Comparison of ENCODE assay signal across 20 cellular contexts in the genomic region with DNA sequence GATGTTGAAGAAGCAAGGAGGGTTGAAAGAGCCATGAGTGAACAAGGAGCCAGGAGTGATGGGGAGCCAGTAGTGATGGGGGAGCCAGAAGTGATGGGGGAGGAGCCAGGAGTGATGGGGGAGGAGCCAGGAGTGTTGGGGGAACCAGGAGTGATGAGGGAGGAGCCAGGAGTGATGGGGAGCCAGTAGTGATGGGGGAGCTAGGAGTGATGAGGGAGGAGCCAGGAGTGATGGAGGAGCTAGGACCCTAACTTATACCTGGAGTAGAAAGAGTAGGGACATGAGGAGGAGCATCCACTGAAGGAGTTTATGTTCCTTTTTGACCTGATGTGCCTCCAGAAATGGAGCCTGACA. TPM values are rescaled to one million over a fixed set of nuclear protein-coding genes. Genes with fewer than 3 reads are reported as not detected.
"Had no signal": no experiment of that assay in that cellular context is flagged by ENCODE, and none has a peak within 500 bp of the region (broad histone marks: within the 10 kb centered on the region; RNA-seq: fewer than 3 reads in every experiment).

No MANE protein-coding gene starts in this region.

- H3K36me3 Mint-ChIP-seq: activated naive CD4-positive, alpha-beta T cell treated with anti-CD3 and anti-CD28 coated beads, Interleukin-2, amount 50 U/mL, for 72 hours; brain; naive B cell; neural progenitor cell had no signal

- H2AFZ ChIP-seq: neural progenitor cell had no signal

- H3K4me1 Mint-ChIP-seq: activated CD4-positive, alpha-beta T cell treated with anti-CD3 and anti-CD28 coated beads, Interleukin-2, amount 10 ng/mL, durations not matched to agents 24 days and 14 days; activated T-helper 17 cell treated with anti-CD3 and anti-CD28 coated beads, Interleukin-2, amount 50 U/mL, for 72 hours; central memory CD8-positive, alpha-beta T cell had no signal

- H3K4me3 ChIP-seq: dorsolateral prefrontal cortex, heart left ventricle, lower lobe of right lung, neural progenitor cell, prostate gland, testis had no signal

- H3K9me3 ChIP-seq: heart left ventricle, lower lobe of right lung, prostate gland, testis had no signal

- H3K27ac ChIP-seq: lower lobe of right lung, neural progenitor cell had no signal

- H3K9ac ChIP-seq: neural progenitor cell had no signal

- H3K4me2 ChIP-seq: neural progenitor cell had no signal

- DNase-seq: activated CD4-positive, alpha-beta T cell treated with anti-CD3 and anti-CD28 coated beads, Interleukin-2, amount 10 ng/mL, durations not matched to agents 24 days and 14 days; activated T-cell treated with anti-CD3 and anti-CD28 coated beads, Interleukin-2, amount 50 U/mL, for 24 hours; aorta; effector memory CD8-positive, alpha-beta T cell; heart left ventricle; islet precursor cell; lower lobe of right lung; naive B cell; stimulated activated CD4-positive, alpha-beta T cell treated with anti-CD3 and anti-CD28 coated beads, Interleukin-4, amount 100 ng/mL, for 1 hour; stimulated activated naive CD4-positive, alpha-beta T cell; testis had no signal

- H3K9me3 Mint-ChIP-seq: activated CD4-positive, alpha-beta T cell treated with anti-CD3 and anti-CD28 coated beads, Interleukin-2, amount 10 ng/mL, durations not matched to agents 24 days and 14 days; activated naive CD4-positive, alpha-beta T cell treated with anti-CD3 and anti-CD28 coated beads, Interleukin-2, amount 50 U/mL, for 72 hours; activated T-cell treated with anti-CD3 and anti-CD28 coated beads, Interleukin-2, amount 50 U/mL, for 24 hours; activated T-helper 17 cell treated with anti-CD3 and anti-CD28 coated beads, Interleukin-2, amount 50 U/mL, for 72 hours; central memory CD8-positive, alpha-beta T cell; effector memory CD8-positive, alpha-beta T cell; naive B cell had no signal

- H3K4me3 Mint-ChIP-seq: activated CD4-positive, alpha-beta T cell treated with anti-CD3 and anti-CD28 coated beads, Interleukin-2, amount 10 ng/mL, durations not matched to agents 24 days and 14 days; activated T-cell treated with anti-CD3 and anti-CD28 coated beads, Interleukin-2, amount 50 U/mL, for 24 hours; activated T-helper 17 cell treated with anti-CD3 and anti-CD28 coated beads, Interleukin-2, amount 50 U/mL, for 72 hours; central memory CD8-positive, alpha-beta T cell; effector memory CD8-positive, alpha-beta T cell; naive B cell; neural progenitor cell had no signal

- H3K27me3 ChIP-seq: heart left ventricle, neural progenitor cell, testis had no signal

- ATAC-seq: activated CD4-positive, CD25-positive, alpha-beta regulatory T cell treated with anti-CD3 and anti-CD28 coated beads, Interleukin-2, amount 50 U/mL, for 24 hours; activated naive CD4-positive, alpha-beta T cell treated with anti-CD3 and anti-CD28 coated beads, Interleukin-2, amount 50 U/mL, for 72 hours; activated T-helper 17 cell treated with anti-CD3 and anti-CD28 coated beads, Interleukin-2, amount 50 U/mL, for 72 hours; effector memory CD8-positive, alpha-beta T cell; heart left ventricle; lower lobe of right lung had no signal

- H3K36me3 ChIP-seq: heart left ventricle, lower lobe of right lung, neural progenitor cell, prostate gland had no signal

- H3K27ac Mint-ChIP-seq: activated CD4-positive, alpha-beta T cell treated with anti-CD3 and anti-CD28 coated beads, Interleukin-2, amount 10 ng/mL, durations not matched to agents 24 days and 14 days; activated naive CD4-positive, alpha-beta T cell treated with anti-CD3 and anti-CD28 coated beads, Interleukin-2, amount 50 U/mL, for 72 hours; activated T-cell treated with anti-CD3 and anti-CD28 coated beads, Interleukin-2, amount 50 U/mL, for 24 hours; activated T-helper 17 cell treated with anti-CD3 and anti-CD28 coated beads, Interleukin-2, amount 50 U/mL, for 72 hours; effector memory CD8-positive, alpha-beta T cell; naive B cell; neural progenitor cell had no signal

- H3K4me1 ChIP-seq: neural progenitor cell, prostate gland had no signal

- H3K27me3 Mint-ChIP-seq: activated T-cell treated with anti-CD3 and anti-CD28 coated beads, Interleukin-2, amount 50 U/mL, for 24 hours had no signal

RNA-seq across cellular contexts. Expression of gene THBD, which starts 51.3 kb away (rescaled TPM):
- total RNA-seq: activated CD4-positive, alpha-beta T cell treated with anti-CD3 and anti-CD28 coated beads, Interleukin-2, amount 10 ng/mL, durations not matched to agents 24 days and 14 days; activated naive CD4-positive, alpha-beta T cell treated with anti-CD3 and anti-CD28 coated beads, Interleukin-2, amount 50 U/mL, for 72 hours; T-helper 2 cell treated with Interferon-gamma antibody and Interleukin-4, amounts not matched to agents 100 ng/mL and 5 ng/mL, for 36 hours had no signal
